In the genomic region with DNA sequence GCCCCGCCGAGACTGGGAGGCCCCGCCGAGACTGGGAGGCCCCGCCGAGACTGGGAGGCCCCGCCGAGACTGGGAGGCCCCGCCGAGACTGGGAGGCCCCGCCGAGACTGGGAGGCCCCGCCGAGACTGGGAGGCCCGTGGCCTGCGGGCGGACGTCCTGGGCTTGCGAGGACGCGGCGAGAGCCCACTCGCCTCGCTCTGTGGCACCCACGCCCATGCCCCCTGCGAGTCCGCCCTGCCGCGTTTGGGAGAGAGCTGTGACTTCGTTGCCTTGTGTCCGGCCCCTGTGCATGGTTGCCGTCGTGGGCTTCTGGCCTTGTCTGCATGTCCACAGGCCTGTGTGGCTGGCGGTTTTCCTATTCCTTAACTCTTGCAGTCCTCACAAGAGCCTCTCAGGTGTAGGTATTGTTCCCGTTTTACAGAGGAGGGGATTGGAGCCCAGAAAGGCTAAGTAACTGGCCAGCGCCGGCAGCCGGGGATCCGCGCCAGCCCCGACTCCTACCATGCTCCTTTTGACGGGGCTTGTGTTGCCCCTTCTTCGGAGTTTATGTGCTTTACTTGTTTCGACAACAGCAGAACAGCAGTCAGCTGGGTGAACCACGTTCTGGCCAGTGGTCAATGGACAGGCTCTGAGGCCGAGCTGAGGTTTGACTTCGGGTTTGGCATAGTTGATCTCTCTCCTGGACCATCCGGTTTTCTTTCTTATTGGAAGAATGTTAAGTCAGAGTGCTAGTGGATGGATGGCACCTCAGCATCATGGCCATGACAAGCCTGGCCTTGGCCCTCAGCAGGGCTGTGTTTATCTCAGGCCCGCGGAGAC, we compare ENCODE assay signal across 8 cellular contexts. TPM values are rescaled to one million over a fixed set of nuclear protein-coding genes. Genes with fewer than 3 reads are reported as not detected.
DNase-seq lines count a peak whose midpoint lies in the region; ATAC-seq and TF ChIP-seq lines count a peak whose summit lies in the region.

No MANE protein-coding gene starts in this region.

- peaks cover 47% of the 10 kb centered on the region for H4K20me1 ChIP-seq in PC-9 (ENCODE audit: insufficient read depth)

- POLR2A ChIA-PET in PC-9 (lab: Charles Lee; ENCODE audit: unreplicated experiment), result no interaction called here

- H3K79me2 ChIP-seq in PC-9 (ENCODE audit: low read depth), result peaks cover 53% of the 10 kb centered on the region

- H3K4me1 ChIP-seq in PC-9 (replicated peaks; ENCODE audit: insufficient read depth) (peaks cover 16% of the 10 kb centered on the region), esophagus muscularis mucosa (peaks cover 54 to 68% (median 59%) of the 10 kb centered on the region in 4 donors), ovary (ENCODE audit: insufficient read depth) (peaks cover 25% of the 10 kb centered on the region)

- WGBS in esophagus muscularis mucosa, result 7% methylated on average over 29 of the region's 50 CpGs
- WGBS in ovary, 3 donors, result 1 to 2% (median 1%) methylated on average over 28 to 49 of the region's 50 CpGs

- H3K9me3 ChIP-seq in PC-9 (ENCODE audit: insufficient read depth, low read depth) (no peaks in the 10 kb centered on the region), esophagus muscularis mucosa (no peaks in the 10 kb centered on the region), ovary (no peaks in the 10 kb centered on the region)

- no peak for TF ChIP-seq EP300 in esophagus muscularis mucosa (IDR thresholded peaks at IDR 0.05)
- no peak for TF ChIP-seq EP300 in ovary (IDR thresholded peaks at IDR 0.05)

- no peaks in the 10 kb centered on the region; the same call in 1 of the 2 replicates for H3K36me3 ChIP-seq in PC-9 (ENCODE audit: low read depth)
- peaks cover 4 to 9% (median 5%) of the 10 kb centered on the region in 4 donors for H3K36me3 ChIP-seq in esophagus muscularis mucosa
- H3K36me3 ChIP-seq in ovary, result peaks cover 2% of the 10 kb centered on the region

- H3K9me2 ChIP-seq in PC-9 (ENCODE audit: insufficient read depth), result no peaks in the 10 kb centered on the region

- CTCF ChIA-PET in PC-9 (lab: Charles Lee), result no interaction called here

- H3K27me3 ChIP-seq in PC-9 (ENCODE audit: insufficient read depth, low read depth) (no peaks in the 10 kb centered on the region), esophagus muscularis mucosa (no peaks in the 10 kb centered on the region), ovary (no peaks in the 10 kb centered on the region)

- intact Hi-C loops in PC-9 (cut with micrococcal nuclease; ENCODE audit: unreplicated experiment), result no loop called here
- intact Hi-C loops in esophagus muscularis mucosa (cut with DNase I), result no loop called here
- intact Hi-C loops in ovary (cut with DNase I), result no loop called here

- no peaks in the 10 kb centered on the region for H3F3A ChIP-seq in PC-9 (ENCODE audit: insufficient read depth, low read depth)

- H3K27ac ChIP-seq in PC-9, result no peak overlapping the region
- peak overlapping the region; percentile 91 to 94 (median 94) for H3K27ac ChIP-seq in esophagus muscularis mucosa (replicated peaks in 1 of 4)
- H3K27ac ChIP-seq in ovary, result no peak overlapping the region

- peak; percentile 21 for DNase-seq in ELR (ENCODE audit: low read depth)
- no peak for DNase-seq in PC-9
- DNase-seq in esophagus muscularis mucosa (ENCODE audit: extremely low spot score), result no peak
- DNase-seq in ovary, result peak in 2 of 5 donors; percentile 52 to 53
- DNase-seq in occipital lobe (lab: John Stamatoyannopoulos, UW), result no peak
- DNase-seq in NCI-H1417 treated with DMSO at 0.1 percent for 48 hours (lab: John Stamatoyannopoulos, UW), result no peak
- no peak for DNase-seq in NCI-H1105 treated with DMSO at 0.1 percent for 48 hours (lab: John Stamatoyannopoulos, UW)

- H3K4me3 ChIP-seq in PC-9 (peak overlapping the region; percentile 79), esophagus muscularis mucosa (peak overlapping the region; percentile 64 to 94 (median 76)), ovary (peak overlapping the region; percentile 80)

- H3K4me2 ChIP-seq in PC-9, result peak overlapping the region; percentile 85

- no peak for TF ChIP-seq CTCF in PC-9 (conservative IDR thresholded peaks at IDR 0.05)
- TF ChIP-seq CTCF in esophagus muscularis mucosa (IDR thresholded peaks at IDR 0.05), result no peak
- TF ChIP-seq CTCF in ovary (IDR thresholded peaks at IDR 0.05), result no peak

- no peak overlapping the region for H2AFZ ChIP-seq in PC-9

- no peak for TF ChIP-seq POLR2A in esophagus muscularis mucosa (IDR thresholded peaks at IDR 0.05; ENCODE audit: low read depth)
- no peak for TF ChIP-seq POLR2A in ovary (IDR thresholded peaks at IDR 0.05)

- BruUV-seq in PC-9 (replicated peaks; lab: Mats Ljungman, UMichigan), result no TSS peak

- ATAC-seq in HG02610 (IDR thresholded peaks at IDR 0.05; ENCODE audit: unreplicated experiment), result no peak

RNA-seq across cellular contexts. Expression of a gene that starts 0.7 kb away (rescaled TPM):
- total RNA-seq in PC-9 (2021) (21.7 and 24.5 TPM in 2 replicates), esophagus muscularis mucosa (10 to 100 TPM; 24.5 to 38.2 (median 28.7) TPM), ovary (10 to 100 TPM; 15.5 to 34.2 (median 31.0) TPM), occipital lobe (27.3 TPM)
- polyA plus RNA-seq in ovary, result 10 to 100 TPM in 1 of 2 donors, 1 to 10 TPM in 1; 3.8 to 21.3 TPM

RNA-seq across cellular contexts. Expression of a gene that starts 16.2 kb away (rescaled TPM):
- total RNA-seq in PC-9 (2021) (36.2 and 40.8 TPM in 2 replicates), esophagus muscularis mucosa (10 to 100 TPM in 3 of 4 donors, 1 to 10 TPM in 1; 2.9 to 24.4 (median 13.7) TPM), ovary (100 to 1,000 TPM in 1 of 7 donors, 10 to 100 TPM in 2, 1 to 10 TPM in 4; 4.7 to 163 (median 9.5) TPM), occipital lobe (2.5 TPM)
- 1 to 10 TPM in 1 of 2 donors, not detected in 1; 7.4 TPM for polyA plus RNA-seq in ovary

RNA-seq across cellular contexts. Expression of a gene that starts 16.5 kb away (rescaled TPM):
- 12.8 and 16.3 TPM in 2 replicates for total RNA-seq in PC-9 (2021)
- total RNA-seq in esophagus muscularis mucosa, result 1 to 10 TPM in 3 of 4 donors, under 1 TPM in 1; 0.52 to 3.1 (median 1.7) TPM
- 1 to 10 TPM in 5 of 7 donors, under 1 TPM in 2; 0.70 to 7.6 (median 1.2) TPM for total RNA-seq in ovary
- polyA plus RNA-seq in ovary, result 1 to 10 TPM in 1 of 2 donors, not detected in 1; 1.1 TPM
- 0.16 TPM for total RNA-seq in occipital lobe

RNA-seq across cellular contexts. Expression of a gene that starts 38.7 kb away (rescaled TPM):
- total RNA-seq in PC-9 (2021) (10.7 and 13.1 TPM in 2 replicates), esophagus muscularis mucosa (10 to 100 TPM; 11.3 to 39.6 (median 14.2) TPM), ovary (10 to 100 TPM in 6 of 7 donors, 1 to 10 TPM in 1; 8.2 to 59.1 (median 17.1) TPM), occipital lobe (7.6 TPM)
- polyA plus RNA-seq in ovary, result 10 to 100 TPM in 1 of 2 donors, under 1 TPM in 1; 0.28 to 22.8 TPM

RNA-seq across cellular contexts. Expression of a gene that starts 39.7 kb away (rescaled TPM):
- total RNA-seq in PC-9 (2021) (5.0 and 6.3 TPM in 2 replicates), esophagus muscularis mucosa (under 1 TPM in 2 of 4 donors, not detected in 2; 0.19 to 0.33 TPM), ovary (1 to 10 TPM in 6 of 7 donors, under 1 TPM in 1; 0.60 to 6.2 (median 2.0) TPM), occipital lobe (1.1 TPM)
- 1 to 10 TPM in 1 of 2 donors, not detected in 1; 2.1 TPM for polyA plus RNA-seq in ovary

Comparison
In these comparisons a context has a peak if more than half of its experiments do, and no peak if none do; other contexts are left out.
1. H3K27ac ChIP-seq: peak in esophagus muscularis mucosa (4 of 4); none in PC-9 (single experiment) and ovary (0 of 2).
2. Peak in every context shown above with its lines, with median percentiles within 50 percentile points of each other: H3K4me3 ChIP-seq.